In genomic region chr16:56999409-57000270, GRCh38 we compare ENCODE assay signal across 8 cellular contexts. TPM values are rescaled to one million over a fixed set of nuclear protein-coding genes. Genes with fewer than 3 reads are reported as not detected.
A peak's percentile ranks its signal among the peaks of the same experiment; 100 is the strongest.
DNase-seq lines count a peak whose midpoint lies in the region; ATAC-seq and TF ChIP-seq lines count a peak whose summit lies in the region.

No MANE protein-coding gene starts in this region.

- H3K4me3 ChIP-seq in Panc1 (ENCODE audit: low read depth in 2 of 2, low read length in 2 of 2) (no peak overlapping the region), skeletal muscle tissue (ENCODE audit: low read length in 3 of 3) (no peak overlapping the region)
- H3K4me3 ChIP-seq in effector memory CD4-positive, alpha-beta T cell (ENCODE audit: insufficient read depth, low read depth, low read length, poor library complexity, severe bottlenecking): peak overlapping the region; percentile 19

- no peak for TF ChIP-seq CTCF in Panc1 (IDR thresholded peaks at IDR 0.05)

- no peak for DNase-seq in Panc1 (ENCODE audit: low read depth, low spot score)
- peak; percentile 39 to 63 (median 47) for DNase-seq in effector memory CD4-positive, alpha-beta T cell
- DNase-seq in Kasumi-1 (lab: John Stamatoyannopoulos, UW): no peak

- no TSS peak for BruUV-seq in Panc1 (replicated peaks; lab: Mats Ljungman, UMichigan)

- H3K4me1 ChIP-seq in Panc1 (ENCODE audit: control insufficient read depth, insufficient read depth, low read length) (no peaks in the 10 kb centered on the region), skeletal muscle tissue (ENCODE audit: control insufficient read depth in 3 of 3, insufficient read depth in 3 of 3, low read length in 3 of 3) (peaks cover 19 to 21% (median 19%) of the 10 kb centered on the region in 3 donors)
- peaks cover 68% of the 10 kb centered on the region for H3K4me1 ChIP-seq in effector memory CD4-positive, alpha-beta T cell (ENCODE audit: control insufficient read depth, insufficient read depth, low read length, poor library complexity, severe bottlenecking)

- CTCF ChIA-PET in Panc1 (lab: Charles Lee): no interaction called here

- POLR2A ChIA-PET in Panc1 (lab: Charles Lee): interaction anchor here (0.5 kb wide), 1 partner anchor 33 kb away, joined by 7 read pairs; no protein-coding TSS in a partner anchor

- no peaks in the 10 kb centered on the region for H3K36me3 ChIP-seq in Panc1 (ENCODE audit: control insufficient read depth, insufficient read depth, low read length)
- peaks cover 16% of the 10 kb centered on the region for H3K36me3 ChIP-seq in effector memory CD4-positive, alpha-beta T cell (ENCODE audit: control insufficient read depth, insufficient read depth, low read length)
- H3K36me3 ChIP-seq in skeletal muscle tissue (ENCODE audit: control insufficient read depth in 3 of 3, insufficient read depth in 3 of 3, low read length in 3 of 3): peaks cover 0 to 2% (median 0%) of the 10 kb centered on the region in 3 donors

- H3K27ac ChIP-seq in Panc1 (ENCODE audit: low read length): no peak overlapping the region
- H3K27ac ChIP-seq in effector memory CD4-positive, alpha-beta T cell (ENCODE audit: insufficient read depth, low read length, poor library complexity, severe bottlenecking): peak overlapping the region; percentile 73
- peak overlapping the region; percentile 74 for H3K27ac ChIP-seq in skeletal muscle tissue (ENCODE audit: low read depth, low read length)

- ATAC-seq in GM18498 (IDR thresholded peaks at IDR 0.05; ENCODE audit: unreplicated experiment): peak; percentile 11
- 0 out of 2 replicates have a peak, but pooled peaks have one; percentile 28 for ATAC-seq in Panc1
- ATAC-seq in HG02973 (IDR thresholded peaks at IDR 0.05; ENCODE audit: unreplicated experiment): no peak
- no peak for ATAC-seq in HG03457 (IDR thresholded peaks at IDR 0.05; ENCODE audit: unreplicated experiment)
- ATAC-seq in HG03135 (IDR thresholded peaks at IDR 0.05; ENCODE audit: unreplicated experiment): no peak

- peak overlapping the region in 1 of 3 donors; percentile 11 for H3K9ac ChIP-seq in skeletal muscle tissue (ENCODE audit: low read depth in 1 of 3, low read length in 3 of 3)

- intact Hi-C loops in Panc1 (cut with micrococcal nuclease; ENCODE audit: unreplicated experiment): no loop called here

- no peaks in the 10 kb centered on the region for H3K27me3 ChIP-seq in Panc1 (ENCODE audit: control insufficient read depth, insufficient read depth, low read length)
- H3K27me3 ChIP-seq in effector memory CD4-positive, alpha-beta T cell (replicated peaks; ENCODE audit: control insufficient read depth, insufficient read depth, low read length, poor library complexity, severe bottlenecking): no peaks in the 10 kb centered on the region
- H3K27me3 ChIP-seq in skeletal muscle tissue (ENCODE audit: control insufficient read depth in 3 of 3, insufficient read depth in 3 of 3, low read length in 3 of 3): no peaks in the 10 kb centered on the region

- in situ Hi-C loops in Panc1 (cut with HindIII; ENCODE audit: low pct_unique_long_range_greater_than_20kb, low sequenced_read_pairs): no loop called here

- no peaks in the 10 kb centered on the region for H3K9me3 ChIP-seq in Panc1 (ENCODE audit: control insufficient read depth, insufficient read depth, low read depth, low read length)
- H3K9me3 ChIP-seq in effector memory CD4-positive, alpha-beta T cell (ENCODE audit: control insufficient read depth, low read length): no peaks in the 10 kb centered on the region
- H3K9me3 ChIP-seq in skeletal muscle tissue (ENCODE audit: control insufficient read depth in 3 of 3, low read length in 3 of 3): no peaks in the 10 kb centered on the region

RNA-seq across cellular contexts. Expression of gene NLRC5, which starts 10.3 kb away (rescaled TPM):
- 8.8 TPM for total RNA-seq in Panc1 (2021; ENCODE audit: unreplicated experiment)
- 3.6 TPM for polyA plus RNA-seq in Panc1 (2012; ENCODE audit: insufficient read length)
- total RNA-seq in skeletal muscle tissue: 5.7 TPM

RNA-seq across cellular contexts. Expression of gene CETP, which starts 37.9 kb away (rescaled TPM):
- total RNA-seq in Panc1 (2021; ENCODE audit: unreplicated experiment) (not detected), skeletal muscle tissue (3.1 TPM)
- polyA plus RNA-seq in Panc1 (2012; ENCODE audit: insufficient read length): not detected

Comparison
In these comparisons a context has a peak if more than half of its experiments do, and no peak if none do; other contexts are left out.
1. ATAC-seq: peak in GM18498 (single experiment) and Panc1 (single experiment); none in HG02973 (single experiment), HG03457 (single experiment) and HG03135 (single experiment).
2. DNase-seq: peak in effector memory CD4-positive, alpha-beta T cell (3 of 3); none in Panc1 (single experiment) and Kasumi-1 (0 of 2).